In genomic region chr2:173965372-173966025, GRCh38 we compare ENCODE assay signal across 1 cellular context.
TF ChIP-seq lines count a peak whose summit lies in the region.

Gene SP3, minus strand, starts transcription at chr2:173965373. Its CDS starts 202 bp downstream, at chr2:173965171.

TF ChIP-seq in HepG2, 621 proteins besides CTCF, POLR2A, EP300 and RAD21 (continued from another document and continues in another):
- no peak; the same call in 1 of the 2 replicates for TF ChIP-seq ZNF44 (CRISPR knock-in tag; IDR thresholded peaks at IDR 0.05)
- TF ChIP-seq SIN3B (IDR thresholded peaks at IDR 0.05; ENCODE audit: low read length): no peak
- peak; percentile 98 for TF ChIP-seq FOXO4 (CRISPR knock-in tag; conservative IDR thresholded peaks at IDR 0.05)
- no peak for TF ChIP-seq RXRB (CRISPR knock-in tag; IDR thresholded peaks at IDR 0.05; ENCODE audit: borderline replicate concordance)
- TF ChIP-seq RARG (CRISPR knock-in tag; IDR thresholded peaks at IDR 0.05; ENCODE audit: low read depth): 0 out of 2 replicates have a peak, but pooled peaks have one; percentile 61
- TF ChIP-seq MXD1 (CRISPR knock-in tag; IDR thresholded peaks at IDR 0.05): peak; percentile 94
- peak; percentile 93 for TF ChIP-seq ZSCAN25 (CRISPR knock-in tag; IDR thresholded peaks at IDR 0.05)
- TF ChIP-seq DZIP1 (CRISPR knock-in tag; IDR thresholded peaks at IDR 0.05): peak; percentile 94; the same call in 1 of the 2 replicates
- peak; percentile 88; the same call in 1 of the 2 replicates for TF ChIP-seq ZNF350 (CRISPR knock-in tag; IDR thresholded peaks at IDR 0.05; ENCODE audit: borderline replicate concordance, low read depth)
- TF ChIP-seq CSRNP2 (CRISPR knock-in tag; conservative IDR thresholded peaks at IDR 0.05; ENCODE audit: low read depth): no peak
- TF ChIP-seq ZNF616 (CRISPR knock-in tag; IDR thresholded peaks at IDR 0.05; ENCODE audit: low read depth): no peak
- 0 out of 2 replicates have a peak, but pooled peaks have one; percentile 42 for TF ChIP-seq ZNF225 (CRISPR knock-in tag; IDR thresholded peaks at IDR 0.05)
- TF ChIP-seq DR1 (CRISPR knock-in tag; IDR thresholded peaks at IDR 0.05): peak; percentile 83
- peak; percentile 86 for TF ChIP-seq ARNT2 (CRISPR knock-in tag; IDR thresholded peaks at IDR 0.05; ENCODE audit: low read depth)
- 0 out of 2 replicates have a peak, but pooled peaks have one; percentile 61 for TF ChIP-seq ZNF329 (CRISPR knock-in tag; IDR thresholded peaks at IDR 0.05; ENCODE audit: low read depth)
- TF ChIP-seq SPEN (CRISPR knock-in tag; IDR thresholded peaks at IDR 0.05; ENCODE audit: low read depth): peak; percentile 82
- TF ChIP-seq POGK (CRISPR knock-in tag; conservative IDR thresholded peaks at IDR 0.05): peak; percentile 88
- 0 out of 2 replicates have a peak, but pooled peaks have one; percentile 22 for TF ChIP-seq ZBTB2 (CRISPR knock-in tag; IDR thresholded peaks at IDR 0.05; ENCODE audit: low read depth)
- TF ChIP-seq ZNF784 (CRISPR knock-in tag; IDR thresholded peaks at IDR 0.05; ENCODE audit: borderline replicate concordance): no peak
- no peak for TF ChIP-seq ZNF326 (CRISPR knock-in tag; IDR thresholded peaks at IDR 0.05; ENCODE audit: borderline replicate concordance)
- peak; percentile 65; the same call in 1 of the 2 replicates for TF ChIP-seq MXD4 (CRISPR knock-in tag; IDR thresholded peaks at IDR 0.05)
- TF ChIP-seq ZFP82 (CRISPR knock-in tag; IDR thresholded peaks at IDR 0.05; ENCODE audit: borderline replicate concordance): no peak; the same call in 1 of the 2 replicates
- TF ChIP-seq EED (CRISPR knock-in tag; IDR thresholded peaks at IDR 0.05): peak; percentile 97
- TF ChIP-seq ZNF234 (CRISPR knock-in tag; conservative IDR thresholded peaks at IDR 0.05): peak; percentile 97
- peak; percentile 58; the same call in 1 of the 2 replicates for TF ChIP-seq FOSL1 (CRISPR knock-in tag; IDR thresholded peaks at IDR 0.05; ENCODE audit: borderline replicate concordance)
- TF ChIP-seq ZNF17 (CRISPR knock-in tag; IDR thresholded peaks at IDR 0.05): no peak
- 0 out of 2 replicates have a peak, but pooled peaks have one; percentile 53 for TF ChIP-seq ZNF746 (CRISPR knock-in tag; IDR thresholded peaks at IDR 0.05)
- peak; percentile 98 for TF ChIP-seq ZSCAN31 (CRISPR knock-in tag; IDR thresholded peaks at IDR 0.05; ENCODE audit: low read depth)
- TF ChIP-seq ZNF543 (CRISPR knock-in tag; IDR thresholded peaks at IDR 0.05): peak; percentile 92; the same call in 1 of the 2 replicates
- peak; percentile 95 for TF ChIP-seq CHCHD3 (CRISPR knock-in tag; IDR thresholded peaks at IDR 0.05)
- peak; percentile 94; the same call in 1 of the 2 replicates for TF ChIP-seq BRD4 (CRISPR knock-in tag; IDR thresholded peaks at IDR 0.05)
- TF ChIP-seq ZBTB37 (CRISPR knock-in tag; IDR thresholded peaks at IDR 0.05): no peak
- no peak for TF ChIP-seq FIP1L1 (IDR thresholded peaks at IDR 0.05; ENCODE audit: borderline replicate concordance, insufficient read depth, low read depth, low read length)
- TF ChIP-seq SSRP1 (CRISPR knock-in tag; IDR thresholded peaks at IDR 0.05): no peak
- TF ChIP-seq HNRNPL (IDR thresholded peaks at IDR 0.05; ENCODE audit: low read depth, low read length): peak; percentile 90
- no peak for TF ChIP-seq ZNF883 (CRISPR knock-in tag; IDR thresholded peaks at IDR 0.05; ENCODE audit: not compliant biosample characterization)
- 0 out of 2 replicates have a peak, but pooled peaks have one; percentile 20 for TF ChIP-seq ZNF713 (CRISPR knock-in tag; IDR thresholded peaks at IDR 0.05)
- TF ChIP-seq PAF1 (CRISPR knock-in tag; IDR thresholded peaks at IDR 0.05): 0 out of 2 replicates have a peak, but pooled peaks have one; percentile 51
- TF ChIP-seq XRCC5 (optimal IDR thresholded peaks at IDR 0.05; ENCODE audit: low read length): peak; percentile 80
- TF ChIP-seq GPN1 (CRISPR knock-in tag; IDR thresholded peaks at IDR 0.05; ENCODE audit: borderline replicate concordance): no peak
- no peak for TF ChIP-seq NFE2L1 (CRISPR knock-in tag; IDR thresholded peaks at IDR 0.05; ENCODE audit: borderline replicate concordance)
- peak; percentile 83; the same call in 1 of the 2 replicates for TF ChIP-seq ZNF749 (CRISPR knock-in tag; IDR thresholded peaks at IDR 0.05; ENCODE audit: borderline replicate concordance)
- TF ChIP-seq SRSF4 (IDR thresholded peaks at IDR 0.05; ENCODE audit: low read depth, low read length, poor library complexity, severe bottlenecking): no peak
- TF ChIP-seq ATAD3A (CRISPR knock-in tag; IDR thresholded peaks at IDR 0.05): no peak
- 0 out of 2 replicates have a peak, but pooled peaks have one; percentile 18 for TF ChIP-seq HNF4A (CRISPR knock-in tag; IDR thresholded peaks at IDR 0.05)
- TF ChIP-seq RCOR2 (CRISPR knock-in tag; IDR thresholded peaks at IDR 0.05): no peak
- no peak for TF ChIP-seq RAD51 (IDR thresholded peaks at IDR 0.05; ENCODE audit: borderline replicate concordance)
- TF ChIP-seq MATR3 (CRISPR knock-in tag; IDR thresholded peaks at IDR 0.05): 0 out of 2 replicates have a peak, but pooled peaks have one; percentile 41
- TF ChIP-seq HBP1 (CRISPR knock-in tag; IDR thresholded peaks at IDR 0.05; ENCODE audit: low read depth): no peak; the same call in 1 of the 2 replicates
- TF ChIP-seq ZBTB26 (CRISPR knock-in tag; IDR thresholded peaks at IDR 0.05; ENCODE audit: borderline replicate concordance): peak; percentile 81; the same call in 1 of the 2 replicates
- TF ChIP-seq U2AF1 (optimal IDR thresholded peaks at IDR 0.05; ENCODE audit: low read depth, low read length): peak; percentile 98
- peak; percentile 82 for TF ChIP-seq ZNF709 (CRISPR knock-in tag; IDR thresholded peaks at IDR 0.05)
- TF ChIP-seq MAX (IDR thresholded peaks at IDR 0.05): no peak; the same call in none of the 2 replicates
- peak; percentile 54; the same call in 1 of the 2 replicates for TF ChIP-seq FOXM1 (CRISPR knock-in tag; IDR thresholded peaks at IDR 0.05)
- no peak for TF ChIP-seq ZBTB1 (CRISPR knock-in tag; IDR thresholded peaks at IDR 0.05; ENCODE audit: borderline replicate concordance)
